15 cellular contexts compared by ENCODE assay signal in the genomic region with DNA sequence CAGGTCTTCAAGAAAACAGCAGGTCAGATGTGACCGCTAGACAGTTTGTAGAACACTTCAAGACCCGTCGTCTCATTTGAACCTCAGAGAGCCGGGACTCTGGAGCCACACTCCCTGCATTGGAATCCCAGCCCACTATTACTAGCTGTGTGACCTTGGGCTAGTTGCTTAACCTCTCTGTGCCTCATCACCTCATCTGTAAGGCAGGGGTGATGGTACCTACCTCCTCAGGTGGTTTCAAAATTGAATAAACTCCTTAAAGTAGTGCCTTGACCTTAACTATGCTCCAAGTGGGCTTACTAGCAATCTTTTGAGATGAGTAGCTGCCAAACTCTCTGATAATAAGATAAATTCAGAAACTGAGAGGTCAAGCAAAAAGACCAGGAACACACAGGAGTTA.
"Had no signal": no experiment of that assay in that cellular context is flagged by ENCODE, and none has a peak within 500 bp of the region (broad histone marks: within the 10 kb centered on the region; RNA-seq: fewer than 3 reads in every experiment).

No MANE protein-coding gene starts in this region.

- ATAC-seq: activated T-cell treated with anti-CD3 and anti-CD28 coated beads, Interleukin-2, amount 50 U/mL, for 4 hours; naive thymus-derived CD4-positive, alpha-beta T cell; WTC11 had no signal

- DNase-seq: activated CD4-positive, alpha-beta memory T cell treated with anti-CD3 and anti-CD28 coated beads, Interleukin-2, amount 10 ng/mL, durations not matched to agents 7 days and 5 days; activated CD4-positive, alpha-beta T cell treated with anti-CD3 and anti-CD28 coated beads for 4 hours; activated effector memory CD4-positive, alpha-beta T cell treated with Interleukin-2 at 50 U/mL for 16 hours; activated T-cell treated with anti-CD3 and anti-CD28 coated beads, Interleukin-2, amount 50 U/mL, for 4 hours; foreskin fibroblast; glutamatergic neuron; immature natural killer cell; mammary epithelial cell; naive thymus-derived CD4-positive, alpha-beta T cell; T-helper 2 cell had no signal

- H3K4me3 Mint-ChIP-seq: activated CD4-positive, alpha-beta memory T cell treated with anti-CD3 and anti-CD28 coated beads, Interleukin-2, amount 10 ng/mL, durations not matched to agents 7 days and 5 days; activated naive CD4-positive, alpha-beta T cell treated with anti-CD3 and anti-CD28 coated beads, Interleukin-2, amount 50 U/mL, for 24 hours; activated T-cell treated with anti-CD3 and anti-CD28 coated beads, Interleukin-2, amount 50 U/mL, for 4 hours; immature natural killer cell; naive thymus-derived CD4-positive, alpha-beta T cell; WTC11 had no signal

- H3K27ac Mint-ChIP-seq: activated naive CD4-positive, alpha-beta T cell treated with anti-CD3 and anti-CD28 coated beads, Interleukin-2, amount 50 U/mL, for 24 hours; immature natural killer cell had no signal

- H3K9me3 Mint-ChIP-seq: activated CD4-positive, alpha-beta memory T cell treated with anti-CD3 and anti-CD28 coated beads, Interleukin-2, amount 10 ng/mL, durations not matched to agents 7 days and 5 days; activated naive CD4-positive, alpha-beta T cell treated with anti-CD3 and anti-CD28 coated beads, Interleukin-2, amount 50 U/mL, for 24 hours; activated T-cell treated with anti-CD3 and anti-CD28 coated beads, Interleukin-2, amount 50 U/mL, for 4 hours; immature natural killer cell; naive thymus-derived CD4-positive, alpha-beta T cell; WTC11 had no signal

- H3K4me1 Mint-ChIP-seq: activated naive CD4-positive, alpha-beta T cell treated with anti-CD3 and anti-CD28 coated beads, Interleukin-2, amount 50 U/mL, for 24 hours; immature natural killer cell; WTC11 had no signal

- H3K4me3 ChIP-seq: adrenal gland, cardiac muscle cell had no signal

- H3K27me3 Mint-ChIP-seq: activated CD4-positive, alpha-beta memory T cell treated with anti-CD3 and anti-CD28 coated beads, Interleukin-2, amount 10 ng/mL, durations not matched to agents 7 days and 5 days; activated naive CD4-positive, alpha-beta T cell treated with anti-CD3 and anti-CD28 coated beads, Interleukin-2, amount 50 U/mL, for 24 hours; naive thymus-derived CD4-positive, alpha-beta T cell had no signal

- H3K9me3 ChIP-seq: adrenal gland, neutrophil had no signal

- H3K27ac ChIP-seq: cardiac muscle cell had no signal

- H3K27me3 ChIP-seq: adrenal gland, cardiac muscle cell, neutrophil had no signal
